23 cellular contexts compared by ENCODE assay signal in genomic region chr12:116183741-116184141, GRCh38.
A peak's percentile ranks its signal among the peaks of the same experiment; 100 is the strongest.
DNase-seq lines count a peak whose midpoint lies in the region; ATAC-seq and TF ChIP-seq lines count a peak whose summit lies in the region.
"Had no signal": no experiment of that assay in that cellular context is flagged by ENCODE, and none has a peak within 500 bp of the region (broad histone marks: within the 10 kb centered on the region; RNA-seq: fewer than 3 reads in every experiment).

No MANE protein-coding gene starts in this region.

- no peak for TF ChIP-seq RAD21 in SK-N-SH (IDR thresholded peaks at IDR 0.05; ENCODE audit: low read length)

- peaks cover 100% of the 10 kb centered on the region for H4K20me1 ChIP-seq in SK-N-SH (ENCODE audit: insufficient read depth)

- TF ChIP-seq CTCF in SK-N-SH (IDR thresholded peaks at IDR 0.05), result no peak
- no peak for TF ChIP-seq CTCF in chondrocyte (IDR thresholded peaks at IDR 0.05)
- no peak for TF ChIP-seq CTCF in retinal pigment epithelial cell (conservative IDR thresholded peaks at IDR 0.05; ENCODE audit: low read depth, low read length)

- H3K36me3 ChIP-seq in SK-N-SH (replicated peaks in 1 of 2; ENCODE audit: control insufficient read depth in 1 of 2, insufficient read depth in 2 of 2, low read length in 1 of 2) (peaks cover 0 to 4% of the 10 kb centered on the region in 2 experiments), HAP-1 (replicated peaks) (no peaks in the 10 kb centered on the region)
- H3K36me3 ChIP-seq: prostate gland, spleen had no signal

- H3K9me3 Mint-ChIP-seq in chondrocyte (ENCODE audit: low read depth), result no peaks in the 10 kb centered on the region
- H3K9me3 Mint-ChIP-seq: IgD-negative memory B cell, naive B cell had no signal

- H3K9me3 ChIP-seq in SK-N-SH (no peaks in the 10 kb centered on the region), HAP-1 (no peaks in the 10 kb centered on the region)
- H3K9me3 ChIP-seq: BLaER1 treated with 17β-estradiol and CSF1 and Interleukin-3, amounts not matched to agents 10 nM and 100 nM; prostate gland; spleen had no signal

- no peaks in the 10 kb centered on the region for H3K27me3 Mint-ChIP-seq in chondrocyte (ENCODE audit: low read depth)
- H3K27me3 Mint-ChIP-seq: IgD-negative memory B cell, naive B cell had no signal

- ATAC-seq in SK-N-SH treated with all-trans-retinoic acid at 6 μM for 48 hours, result peak; percentile 58
- ATAC-seq in GM21786 (IDR thresholded peaks at IDR 0.05; ENCODE audit: unreplicated experiment), result no peak
- no peak for ATAC-seq in HG03457 (IDR thresholded peaks at IDR 0.05; ENCODE audit: unreplicated experiment)
- ATAC-seq: foreskin keratinocyte had no signal

- H3K4me3 ChIP-seq in SK-N-SH (ENCODE audit: low read depth in 2 of 2, low read length in 1 of 2) (no peak overlapping the region), retinal pigment epithelial cell (ENCODE audit: low read length) (no peak overlapping the region), HAP-1 (no peak overlapping the region)
- H3K4me3 ChIP-seq: BLaER1 treated with 17β-estradiol and CSF1 and Interleukin-3, amounts not matched to agents 10 nM and 100 nM; prostate gland; spleen had no signal

- H3F3A ChIP-seq in SK-N-SH (replicated peaks; ENCODE audit: insufficient read depth), result peaks cover 40% of the 10 kb centered on the region

- H3K36me3 Mint-ChIP-seq in chondrocyte (ENCODE audit: low read depth), result no peaks in the 10 kb centered on the region
- H3K36me3 Mint-ChIP-seq: IgD-negative memory B cell, naive B cell had no signal

- peak overlapping the region in 1 of 2 experiments; percentile 40; a peak in 1 of 4 replicates for H3K27ac ChIP-seq in SK-N-SH (ENCODE audit: low read depth in 2 of 2, low read length in 1 of 2)
- H3K27ac ChIP-seq: foreskin keratinocyte, prostate gland, spleen had no signal

- in situ Hi-C loops in HAP-1 (cut with MboI; ENCODE audit: low sequenced_read_pairs), result no loop called here

- no peak overlapping the region for H3K4me3 Mint-ChIP-seq in chondrocyte (ENCODE audit: unreplicated experiment)
- H3K4me3 Mint-ChIP-seq: IgD-negative memory B cell had no signal

- H3K4me1 ChIP-seq in SK-N-SH (ENCODE audit: control insufficient read depth in 1 of 2, insufficient read depth in 2 of 2, low read depth in 1 of 2, low read length in 1 of 2) (peaks cover 4 to 38% of the 10 kb centered on the region in 2 experiments), HAP-1 (peaks cover 7% of the 10 kb centered on the region; the same call in 1 of the 2 replicates)
- H3K4me1 ChIP-seq: prostate gland had no signal

- H3K4me1 Mint-ChIP-seq in chondrocyte (ENCODE audit: low read depth), result peaks cover 77% of the 10 kb centered on the region

- no peak for TF ChIP-seq EP300 in SK-N-SH (IDR thresholded peaks at IDR 0.05; ENCODE audit: borderline replicate concordance in 1 of 2, low read depth in 1 of 2, low read length in 1 of 2)

- H3K9me2 ChIP-seq in SK-N-SH, result no peaks in the 10 kb centered on the region

- no peak overlapping the region for H3K4me2 ChIP-seq in SK-N-SH

- no peak overlapping the region for H2AFZ ChIP-seq in SK-N-SH (ENCODE audit: low read depth)

- POLR2A ChIA-PET in SK-N-SH (lab: Yijun Ruan, JAX), result no interaction called here

- peaks cover 100% of the 10 kb centered on the region for H3K79me2 ChIP-seq in SK-N-SH (ENCODE audit: insufficient read depth)

- H3K27me3 ChIP-seq in SK-N-SH (ENCODE audit: insufficient read depth) (no peaks in the 10 kb centered on the region), HAP-1 (ENCODE audit: low read depth) (no peaks in the 10 kb centered on the region)
- H3K27me3 ChIP-seq: BLaER1 treated with 17β-estradiol and CSF1 and Interleukin-3, amounts not matched to agents 10 nM and 100 nM; foreskin keratinocyte; spleen had no signal

- DNase-seq in SK-N-SH (no peak), NCI-H82 (lab: John Stamatoyannopoulos, UW) (peak; percentile 74), chondrocyte (ENCODE audit: low spot score) (no peak), retinal pigment epithelial cell (ENCODE audit: low read depth) (peak; percentile 43), HAP-1 (ENCODE audit: low spot score in 2 of 2) (no peak)
- DNase-seq: 8988T; activated CD4-positive, CD25-positive, alpha-beta regulatory T cell; amniotic stem cell; foreskin keratinocyte; kidney; mammary epithelial cell; naive B cell; NCI-H1694 treated with DMSO at 0.1 percent for 48 hours; NCI-H446; SHP77; spleen; stimulated activated CD8-positive, alpha-beta memory T cell treated with anti-CD3 and anti-CD28 coated beads, Interleukin-4, amount 100 ng/mL, for 48 hours had no signal

- CTCF ChIA-PET in SK-N-SH (lab: Yijun Ruan, JAX), result interaction anchor here (0.7 kb wide), 1 partner anchor 31 kb away, joined by 3 read pairs; no protein-coding TSS in a partner anchor

- peak overlapping the region; percentile 52 for H3K27ac Mint-ChIP-seq in chondrocyte (ENCODE audit: unreplicated experiment)
- H3K27ac Mint-ChIP-seq: IgD-negative memory B cell had no signal

- H3K9ac ChIP-seq in SK-N-SH, result no peak overlapping the region
- H3K9ac ChIP-seq: BLaER1 treated with 17β-estradiol and CSF1 and Interleukin-3, amounts not matched to agents 10 nM and 100 nM had no signal

TF ChIP-seq in SK-N-SH treated with all-trans-retinoic acid at 6 μM for 48 hours, 23 proteins besides CTCF, POLR2A, EP300 and RAD21:
- TF ChIP-seq ZFP30 (CRISPR knock-in tag; IDR thresholded peaks at IDR 0.05), result no peak
- peak; percentile 72 for TF ChIP-seq ZNF70 (CRISPR knock-in tag; IDR thresholded peaks at IDR 0.05)
- peak; percentile 53; the same call in 1 of the 2 replicates for TF ChIP-seq ISL1 (CRISPR knock-in tag; IDR thresholded peaks at IDR 0.05)

TF ChIP-seq in SK-N-SH, 30 proteins besides CTCF, POLR2A, EP300 and RAD21:
- no peak for TF ChIP-seq FOXM1 (IDR thresholded peaks at IDR 0.05; ENCODE audit: low read depth)
- TF ChIP-seq RXRA (IDR thresholded peaks at IDR 0.05; ENCODE audit: borderline replicate concordance, low read depth), result no peak
- TF ChIP-seq NFIC (IDR thresholded peaks at IDR 0.05; ENCODE audit: borderline replicate concordance), result no peak
- no peak for TF ChIP-seq FOSL2 (IDR thresholded peaks at IDR 0.05; ENCODE audit: borderline replicate concordance, low read depth)
- TF ChIP-seq RCOR1 (IDR thresholded peaks at IDR 0.05; ENCODE audit: low read length), result no peak
- TF ChIP-seq USF1 (IDR thresholded peaks at IDR 0.05; ENCODE audit: borderline replicate concordance, low read depth), result no peak
- TF ChIP-seq GATA2 (CRISPR knock-in tag; IDR thresholded peaks at IDR 0.05), result no peak
- TF ChIP-seq PBX3 (IDR thresholded peaks at IDR 0.05), result no peak
- no peak for TF ChIP-seq TAF1 (IDR thresholded peaks at IDR 0.05; ENCODE audit: borderline replicate concordance, low read depth, low read length)
- no peak for TF ChIP-seq USF2 (IDR thresholded peaks at IDR 0.05; ENCODE audit: borderline replicate concordance, low read depth, low read length)
- TF ChIP-seq MEF2A (IDR thresholded peaks at IDR 0.05; ENCODE audit: borderline replicate concordance, low read depth), result no peak
- no peak for TF ChIP-seq SMC3 (IDR thresholded peaks at IDR 0.05; ENCODE audit: low read depth, low read length)
- TF ChIP-seq YY1 (IDR thresholded peaks at IDR 0.05; ENCODE audit: low read depth), result no peak
- no peak for TF ChIP-seq MXI1 (IDR thresholded peaks at IDR 0.05; ENCODE audit: low read depth, low read length)
- no peak for TF ChIP-seq TCF12 (IDR thresholded peaks at IDR 0.05)
- no peak for TF ChIP-seq EZH2phosphoT487 (IDR thresholded peaks at IDR 0.05; ENCODE audit: borderline replicate concordance, low read depth)
- TF ChIP-seq RFX5 (IDR thresholded peaks at IDR 0.05; ENCODE audit: low read length), result no peak
- TF ChIP-seq TEAD4 (IDR thresholded peaks at IDR 0.05; ENCODE audit: borderline replicate concordance, insufficient read depth), result no peak

Comparison
In these comparisons a context has a peak if more than half of its experiments do, and no peak if none do; other contexts are left out.
1. DNase-seq: peak in NCI-H82 (single experiment) and retinal pigment epithelial cell (single experiment); none in SK-N-SH (single experiment), chondrocyte (single experiment) and HAP-1 (0 of 2).